1 cellular context compared by ENCODE assay signal in genomic region chr7:140003913-140004382, GRCh38.
TF ChIP-seq lines count a peak whose summit lies in the region.

No MANE protein-coding gene starts in this region.

TF ChIP-seq in K562, 482 proteins besides CTCF, POLR2A, EP300 and RAD21 (continued from another document):
- TF ChIP-seq PHF8 (IDR thresholded peaks at IDR 0.05; ENCODE audit: borderline replicate concordance, low read length) (no peak), EGR1 (conservative IDR thresholded peaks at IDR 0.05) (no peak), JUND (IDR thresholded peaks at IDR 0.05; ENCODE audit: borderline replicate concordance, low read depth, low read length) (0 out of 2 replicates have a peak, but pooled peaks have one; percentile 4), JUND (tag; IDR thresholded peaks at IDR 0.05; ENCODE audit: borderline replicate concordance, low read depth, low read length) (no peak), ETV1 (tag; conservative IDR thresholded peaks at IDR 0.05; ENCODE audit: low read depth) (no peak), MEF2A (IDR thresholded peaks at IDR 0.05; ENCODE audit: control insufficient read depth, low read depth, low read length) (no peak), NEUROD1 (IDR thresholded peaks at IDR 0.05; ENCODE audit: borderline replicate concordance, low read depth, low read length, partially characterized antibody) (peak; percentile 12), SMARCA4 (IDR thresholded peaks at IDR 0.05) (no peak), MYC (IDR thresholded peaks at IDR 0.05; ENCODE audit: low read depth, low read length) (0 out of 2 replicates have a peak, but pooled peaks have one; percentile 31), MYC (CRISPR knock-in tag; IDR thresholded peaks at IDR 0.05; ENCODE audit: borderline replicate concordance, low read depth) (no peak), NR2C1 (IDR thresholded peaks at IDR 0.05) (no peak), NR2C1 (tag; IDR thresholded peaks at IDR 0.05) (no peak), NFE2 (IDR thresholded peaks at IDR 0.05; ENCODE audit: low read depth) (0 out of 2 replicates have a peak, but pooled peaks have one; percentile 5), PBX2 (CRISPR knock-in tag; IDR thresholded peaks at IDR 0.05; ENCODE audit: low read depth) (no peak), PBX2 (tag; conservative IDR thresholded peaks at IDR 0.05; ENCODE audit: low read depth) (0 out of 2 replicates have a peak, but pooled peaks have one; percentile 19), ETV6 (IDR thresholded peaks at IDR 0.05; ENCODE audit: borderline replicate concordance in 1 of 2, low read depth in 2 of 2, low read length in 1 of 2) (no peak), ETV6 (CRISPR knock-in tag; IDR thresholded peaks at IDR 0.05; ENCODE audit: borderline replicate concordance) (no peak), SPI1 (IDR thresholded peaks at IDR 0.05; ENCODE audit: borderline replicate concordance, low read depth, low read length) (peak; percentile 47; the same call in 1 of the 2 replicates), C11orf30 (IDR thresholded peaks at IDR 0.05; ENCODE audit: low read depth) (no peak), PRDM10 (IDR thresholded peaks at IDR 0.05; ENCODE audit: partially characterized antibody) (no peak), ZBTB40 (IDR thresholded peaks at IDR 0.05) (no peak), ZBTB40 (CRISPR knock-in tag; IDR thresholded peaks at IDR 0.05) (no peak)
- TF ChIP-seq, protein P1, sequence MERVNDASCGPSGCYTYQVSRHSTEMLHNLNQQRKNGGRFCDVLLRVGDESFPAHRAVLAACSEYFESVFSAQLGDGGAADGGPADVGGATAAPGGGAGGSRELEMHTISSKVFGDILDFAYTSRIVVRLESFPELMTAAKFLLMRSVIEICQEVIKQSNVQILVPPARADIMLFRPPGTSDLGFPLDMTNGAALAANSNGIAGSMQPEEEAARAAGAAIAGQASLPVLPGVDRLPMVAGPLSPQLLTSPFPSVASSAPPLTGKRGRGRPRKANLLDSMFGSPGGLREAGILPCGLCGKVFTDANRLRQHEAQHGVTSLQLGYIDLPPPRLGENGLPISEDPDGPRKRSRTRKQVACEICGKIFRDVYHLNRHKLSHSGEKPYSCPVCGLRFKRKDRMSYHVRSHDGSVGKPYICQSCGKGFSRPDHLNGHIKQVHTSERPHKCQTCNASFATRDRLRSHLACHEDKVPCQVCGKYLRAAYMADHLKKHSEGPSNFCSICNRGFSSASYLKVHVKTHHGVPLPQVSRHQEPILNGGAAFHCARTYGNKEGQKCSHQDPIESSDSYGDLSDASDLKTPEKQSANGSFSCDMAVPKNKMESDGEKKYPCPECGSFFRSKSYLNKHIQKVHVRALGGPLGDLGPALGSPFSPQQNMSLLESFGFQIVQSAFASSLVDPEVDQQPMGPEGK (CRISPR knock-in tag; IDR thresholded peaks at IDR 0.05; ENCODE audit: borderline replicate concordance) = no peak
- TF ChIP-seq, protein P2, sequence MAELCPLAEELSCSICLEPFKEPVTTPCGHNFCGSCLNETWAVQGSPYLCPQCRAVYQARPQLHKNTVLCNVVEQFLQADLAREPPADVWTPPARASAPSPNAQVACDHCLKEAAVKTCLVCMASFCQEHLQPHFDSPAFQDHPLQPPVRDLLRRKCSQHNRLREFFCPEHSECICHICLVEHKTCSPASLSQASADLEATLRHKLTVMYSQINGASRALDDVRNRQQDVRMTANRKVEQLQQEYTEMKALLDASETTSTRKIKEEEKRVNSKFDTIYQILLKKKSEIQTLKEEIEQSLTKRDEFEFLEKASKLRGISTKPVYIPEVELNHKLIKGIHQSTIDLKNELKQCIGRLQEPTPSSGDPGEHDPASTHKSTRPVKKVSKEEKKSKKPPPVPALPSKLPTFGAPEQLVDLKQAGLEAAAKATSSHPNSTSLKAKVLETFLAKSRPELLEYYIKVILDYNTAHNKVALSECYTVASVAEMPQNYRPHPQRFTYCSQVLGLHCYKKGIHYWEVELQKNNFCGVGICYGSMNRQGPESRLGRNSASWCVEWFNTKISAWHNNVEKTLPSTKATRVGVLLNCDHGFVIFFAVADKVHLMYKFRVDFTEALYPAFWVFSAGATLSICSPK (IDR thresholded peaks at IDR 0.05; ENCODE audit: borderline replicate concordance) = no peak
